Comparison of ENCODE assay signal across 16 cellular contexts in the genomic region with DNA sequence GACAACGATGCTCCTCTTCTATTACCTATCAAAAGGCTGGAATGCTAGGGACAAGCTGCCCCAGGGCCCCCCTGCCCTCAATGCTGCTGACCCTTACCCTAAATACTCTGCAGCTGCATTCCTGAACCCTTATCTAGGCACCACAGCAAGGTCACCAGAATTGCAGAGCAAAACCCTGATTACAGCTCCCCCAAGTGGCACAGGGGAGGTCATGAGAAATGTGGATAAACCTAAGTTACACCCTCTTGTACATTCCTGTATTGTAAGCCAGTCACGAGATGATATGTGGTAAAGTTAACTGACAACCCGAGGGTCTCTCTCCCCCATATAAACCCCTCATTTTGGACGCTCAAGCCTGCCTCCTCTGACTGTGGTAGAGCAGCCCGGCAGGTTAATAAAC.
DNase-seq lines count a peak whose midpoint lies in the region; ATAC-seq, FAIRE-seq and TF ChIP-seq lines count a peak whose summit lies in the region.
"Had no signal": no experiment of that assay in that cellular context is flagged by ENCODE, and none has a peak within 500 bp of the region (broad histone marks: within the 10 kb centered on the region; RNA-seq: fewer than 3 reads in every experiment).

No MANE protein-coding gene starts in this region.

- intact Hi-C loops in aorta (cut with DNase I), result no loop called here

- no peak overlapping the region for H3K23ac ChIP-seq in mesendoderm (ENCODE audit: low read length)

- no peaks in the 10 kb centered on the region for H3K79me1 ChIP-seq in mesendoderm (ENCODE audit: low read length)

- no peak overlapping the region for H2BK120ac ChIP-seq in mesendoderm (ENCODE audit: low read depth, low read length)

- no peak for TF ChIP-seq POLR2A in H54 (IDR thresholded peaks at IDR 0.05; ENCODE audit: low read depth, low read length)

- no peaks in the 10 kb centered on the region for H3K4me1 ChIP-seq in mesendoderm (ENCODE audit: control insufficient read depth, low read depth, low read length)
- no peaks in the 10 kb centered on the region for H3K4me1 ChIP-seq in aorta (ENCODE audit: control insufficient read depth in 1 of 2, insufficient read depth in 2 of 2, low read length in 2 of 2)

- no CpG with 5 or more reads among the region's 5 CpGs for WGBS in mesendoderm (ENCODE audit: extremely low coverage, insufficient coverage, low lambda C conversion rate)
- 57 to 67% methylated on average over 5 of the region's 5 CpGs for WGBS in aorta, 2 donors

- H3K79me2 ChIP-seq in mesendoderm (ENCODE audit: control insufficient read depth, insufficient read depth, low read length), result no peaks in the 10 kb centered on the region

- H2BK5ac ChIP-seq in mesendoderm (ENCODE audit: low read length), result no peak overlapping the region

- no peak overlapping the region for H3K56ac ChIP-seq in mesendoderm (ENCODE audit: low read length)

- no peak overlapping the region for H4K8ac ChIP-seq in mesendoderm (ENCODE audit: low read depth, low read length)

- no peak overlapping the region for H3K4me3 ChIP-seq in LNCaP clone FGC (ENCODE audit: low read depth, low read length)
- H3K4me3 ChIP-seq in mesendoderm (ENCODE audit: low read length), result no peak overlapping the region
- no peak overlapping the region for H3K4me3 ChIP-seq in aorta (ENCODE audit: low read length in 2 of 2)
- H3K4me3 ChIP-seq: BLaER1 treated with 17β-estradiol and CSF1 and Interleukin-3, amounts not matched to agents 10 nM and 100 nM; K562 had no signal

- H3K4me2 ChIP-seq in mesendoderm (ENCODE audit: low read length), result no peak overlapping the region
- H3K4me2 ChIP-seq: BLaER1 treated with 17β-estradiol and CSF1 and Interleukin-3, amounts not matched to agents 10 nM and 100 nM had no signal

- H3K18ac ChIP-seq in mesendoderm (ENCODE audit: low read length), result no peak overlapping the region

- H4K5ac ChIP-seq in mesendoderm (ENCODE audit: low read length), result no peak overlapping the region

- H3K9me3 ChIP-seq in aorta (ENCODE audit: control insufficient read depth, low read length), result peaks cover 3% of the 10 kb centered on the region

- no peak overlapping the region for H3K27ac ChIP-seq in C4-2B
- H3K27ac ChIP-seq in mesendoderm (ENCODE audit: low read depth, low read length), result no peak overlapping the region
- H3K27ac ChIP-seq in aorta (ENCODE audit: low read depth in 1 of 2, low read length in 2 of 2), result no peak overlapping the region
- H3K27ac ChIP-seq: BLaER1 treated with 17β-estradiol and CSF1 and Interleukin-3, amounts not matched to agents 10 nM and 100 nM had no signal

- H3K36me3 ChIP-seq in mesendoderm (ENCODE audit: control insufficient read depth, insufficient read depth, low read length), result no peaks in the 10 kb centered on the region
- H3K36me3 ChIP-seq in aorta (ENCODE audit: control insufficient read depth in 1 of 2, insufficient read depth in 2 of 2, low read length in 1 of 2), result no peaks in the 10 kb centered on the region
- H3K36me3 ChIP-seq: BLaER1 treated with 17β-estradiol and CSF1 and Interleukin-3, amounts not matched to agents 10 nM and 100 nM had no signal

- H3K4ac ChIP-seq in mesendoderm (ENCODE audit: low read depth, low read length), result no peak overlapping the region

- TF ChIP-seq CTCF in C4-2B (conservative IDR thresholded peaks at IDR 0.05), result peak; percentile 16
- 0 out of 2 replicates have a peak, but pooled peaks have one; percentile 15 for TF ChIP-seq CTCF in LNCaP clone FGC (IDR thresholded peaks at IDR 0.05; ENCODE audit: control insufficient read depth, extremely low read depth, insufficient read depth)

- no peak overlapping the region for H3K9ac ChIP-seq in mesendoderm (ENCODE audit: low read length)
- H3K9ac ChIP-seq: BLaER1 treated with 17β-estradiol and CSF1 and Interleukin-3, amounts not matched to agents 10 nM and 100 nM had no signal

- in situ Hi-C loops in SK-MEL-5 (cut with HindIII; ENCODE audit: low pct_unique_long_range_greater_than_20kb, low sequenced_read_pairs), result no loop called here

- H3K27me3 ChIP-seq in mesendoderm (ENCODE audit: insufficient read depth, low read length, poor library complexity) (no peaks in the 10 kb centered on the region), aorta (ENCODE audit: control insufficient read depth in 1 of 2, insufficient read depth in 2 of 2, low read length in 1 of 2) (no peaks in the 10 kb centered on the region)
- H3K27me3 ChIP-seq: BLaER1 treated with 17β-estradiol and CSF1 and Interleukin-3, amounts not matched to agents 10 nM and 100 nM had no signal

- no peak for DNase-seq in LNCaP clone FGC (ENCODE audit: low read depth)
- peak; percentile 10 for DNase-seq in SK-MEL-5 (ENCODE audit: low read depth, low spot score)
- DNase-seq in mesendoderm, result peak; percentile 25
- no peak for DNase-seq in aorta
- no peak for DNase-seq in H54 (ENCODE audit: insufficient read length, low spot score)
- DNase-seq in COLO668 (lab: John Stamatoyannopoulos, UW; ENCODE audit: unreplicated experiment), result no peak
- DNase-seq: 8988T; ACHN; CD4-positive, alpha-beta T cell; DMS79; EL; GDM1 had no signal

- FAIRE-seq in H54 (lab: Jason Lieb, UNC), result no peak
- FAIRE-seq: GM12892, K562 had no signal

- no peak overlapping the region for H2AK5ac ChIP-seq in mesendoderm (ENCODE audit: low read length)

- no peak overlapping the region for H2BK15ac ChIP-seq in mesendoderm (replicated peaks; ENCODE audit: low read depth)

- no peak for ATAC-seq in aorta (ENCODE audit: low FRiP score)
- ATAC-seq: K562 had no signal

Comparison
In these comparisons a context has a peak if more than half of its experiments do, and no peak if none do; other contexts are left out.
1. DNase-seq: peak in SK-MEL-5 (single experiment) and mesendoderm (single experiment); none in LNCaP clone FGC (single experiment), aorta (0 of 2), H54 (single experiment) and COLO668 (single experiment).